In the genomic region with DNA sequence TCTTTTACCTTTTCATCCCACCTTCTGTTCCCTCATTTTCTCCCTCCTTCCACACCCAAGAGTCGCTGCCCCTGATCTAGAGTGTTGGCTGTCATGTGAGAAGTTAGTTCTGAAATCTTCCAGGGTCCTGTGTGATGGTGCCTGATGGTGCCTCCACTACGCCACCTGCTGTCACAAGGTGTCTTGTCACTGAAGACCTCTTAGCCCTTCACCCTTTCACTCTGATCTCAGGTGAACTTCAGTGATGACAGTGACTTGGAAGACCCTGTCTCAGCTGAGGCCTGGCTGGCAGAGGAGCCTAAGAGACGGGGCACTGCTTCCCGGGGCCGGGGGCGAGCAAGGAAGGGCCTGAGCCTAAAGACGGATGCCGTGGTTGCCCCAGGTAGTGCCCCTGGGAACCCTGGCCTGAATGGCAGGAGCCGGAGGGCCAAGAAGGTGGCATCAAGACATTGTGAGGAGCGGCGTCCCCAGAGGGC, we compare ENCODE assay signal across 8 cellular contexts. TPM values are rescaled to one million over a fixed set of nuclear protein-coding genes. Genes with fewer than 3 reads are reported as not detected.
DNase-seq lines count a peak whose midpoint lies in the region; ATAC-seq, FAIRE-seq and TF ChIP-seq lines count a peak whose summit lies in the region.

No MANE protein-coding gene starts in this region.

- H3K23ac ChIP-seq in H1 (ENCODE audit: insufficient read length) = no peak overlapping the region

- CTCF ChIA-PET in H1 (lab: Charles Lee; ENCODE audit: partially characterized antibody) = interaction anchor here (0.6 to 28.3 kb wide), 23 partner anchors 8 to 222 kb away, joined by 3 to 573 read pairs (median 6); partner anchors contain the start of genes ESPL1, ITGB7 and PFDN5

- no peak overlapping the region for H2BK5ac ChIP-seq in H1 (ENCODE audit: low read depth, low read length)

- 80% methylated on average over 11 of the region's 11 CpGs; no CpG with 5 or more reads in 1 of the 2 experiments for WGBS in H1 (ENCODE audit: extremely low coverage in 1 of 2, insufficient coverage in 1 of 2, insufficient read length in 1 of 2, insufficient replicate concordance in 2 of 2, low coverage in 1 of 2, low lambda C conversion rate in 2 of 2, missing lambda C conversion rate in 1 of 2), 2 experiments

- H3K4ac ChIP-seq in H1 (replicated peaks; ENCODE audit: insufficient read length, low read depth, low read length) = no peak overlapping the region

- no peak overlapping the region for H2BK20ac ChIP-seq in H1 (ENCODE audit: low read length)

- no peak overlapping the region for H2BK15ac ChIP-seq in H1 (ENCODE audit: low read length)

- TF ChIP-seq POLR2A in H1 (IDR thresholded peaks at IDR 0.05; ENCODE audit: control extremely low read depth in 1 of 2, low read depth in 2 of 2, low read length in 2 of 2) = no peak

- no peak overlapping the region for H4K8ac ChIP-seq in H1 (ENCODE audit: extremely low read depth, insufficient read depth, low read length)

- H3K36me3 Mint-ChIP-seq in mesothelial cell of epicardium = peaks cover 16% of the 10 kb centered on the region
- H3K36me3 Mint-ChIP-seq in stimulated activated effector memory CD8-positive, alpha-beta T cell treated with anti-CD3 and anti-CD28 coated beads, Interleukin-12 subunit alpha, Interleukin-12 subunit beta, amount 100 ng/mL, for 72 hours = peaks cover 85% of the 10 kb centered on the region

- H3K9me3 ChIP-seq in H1 (ENCODE audit: insufficient read depth in 2 of 2, low read depth in 1 of 2, low read length in 1 of 2) = no peaks in the 10 kb centered on the region

- peak; percentile 80 to 86 (median 85) for TF ChIP-seq CTCF in H1 (IDR thresholded peaks at IDR 0.05; ENCODE audit: control extremely low read depth in 1 of 3, insufficient read depth in 1 of 3, low read depth in 1 of 3, low read length in 3 of 3)
- peak; percentile 51 for TF ChIP-seq CTCF in mesothelial cell of epicardium (IDR thresholded peaks at IDR 0.05; ENCODE audit: unreplicated experiment)

- H2AFZ ChIP-seq in H1 (ENCODE audit: low read length) = no peak overlapping the region

- no peak overlapping the region for H2AK5ac ChIP-seq in H1 (ENCODE audit: low read depth, low read length)

- H3K23me2 ChIP-seq in H1 (ENCODE audit: low read depth, low read length) = no peaks in the 10 kb centered on the region

- DNase-seq in NCI-H524 (lab: John Stamatoyannopoulos, UW) = peak; percentile 33 to 46
- no peak for DNase-seq in NCI-H524 treated with DMSO at 0.1 percent for 48 hours (lab: John Stamatoyannopoulos, UW)
- peak; percentile 45 for DNase-seq in NCI-H2171 treated with DMSO at 0.1 percent for 48 hours (lab: John Stamatoyannopoulos, UW)
- peak; percentile 83 for DNase-seq in activated CD8-positive, alpha-beta memory T cell treated with anti-CD3 and anti-CD28 coated beads for 24 hours
- DNase-seq in H1 (ENCODE audit: low read depth in 1 of 2, low spot score in 2 of 2) = peak in 1 of 2 experiments; percentile 81
- peak in 1 of 2 experiments; percentile 53 for DNase-seq in mesothelial cell of epicardium (ENCODE audit: low spot score in 2 of 2, unreplicated experiment in 2 of 2)
- DNase-seq in stimulated activated effector memory CD8-positive, alpha-beta T cell treated with anti-CD3 and anti-CD28 coated beads, Interleukin-12 subunit alpha, Interleukin-12 subunit beta, amount 100 ng/mL, for 72 hours (ENCODE audit: low spot score in 2 of 2) = peak; percentile 38 to 79

- no peak overlapping the region for H2BK12ac ChIP-seq in H1 (ENCODE audit: low read depth, low read length)

- H3K4me3 ChIP-seq in H1 (ENCODE audit: extremely low read depth in 1 of 4, insufficient read depth in 2 of 4, low read depth in 3 of 4, low read length in 4 of 4) = no peak overlapping the region

- no peak overlapping the region for H3K4me2 ChIP-seq in H1 (ENCODE audit: insufficient read depth in 1 of 2, low read depth in 2 of 2, low read length in 2 of 2)

- H3K27ac ChIP-seq in H1 (ENCODE audit: low read depth, low read length) = no peak overlapping the region

- peaks cover 29 to 64% (median 57%) of the 10 kb centered on the region in 4 experiments for H3K36me3 ChIP-seq in H1 (ENCODE audit: control insufficient read depth in 2 of 4, insufficient read depth in 4 of 4, low read length in 3 of 4)

- no peak overlapping the region for H2BK120ac ChIP-seq in H1 (replicated peaks; ENCODE audit: low read depth, low read length)

- no peak overlapping the region for H3K14ac ChIP-seq in H1 (ENCODE audit: insufficient read length)

- peak; percentile 77 for ATAC-seq in stimulated activated effector memory CD8-positive, alpha-beta T cell treated with anti-CD3 and anti-CD28 coated beads, Interleukin-12 subunit alpha, Interleukin-12 subunit beta, amount 100 ng/mL, for 72 hours
- no peak for ATAC-seq in HG03039 (IDR thresholded peaks at IDR 0.05; ENCODE audit: unreplicated experiment)

- peak; percentile 69 for FAIRE-seq in H1 (lab: Jason Lieb, UNC)

- no peak overlapping the region for H4K91ac ChIP-seq in H1 (replicated peaks; ENCODE audit: insufficient read length, low read length)

- H3K27me3 Mint-ChIP-seq in mesothelial cell of epicardium (ENCODE audit: low read depth) = no peaks in the 10 kb centered on the region

- H3K79me2 ChIP-seq in H1 (ENCODE audit: control insufficient read depth in 1 of 2, insufficient read depth in 2 of 2, low read length in 2 of 2) = no peaks in the 10 kb centered on the region

- H3K4me1 ChIP-seq in H1 (replicated peaks in 1 of 4; ENCODE audit: control insufficient read depth in 3 of 4, insufficient read depth in 4 of 4, low read length in 3 of 4) = no peaks in the 10 kb centered on the region

- H3K18ac ChIP-seq in H1 (ENCODE audit: extremely low read depth, low read length) = no peak overlapping the region

- TF ChIP-seq EP300 in H1 (IDR thresholded peaks at IDR 0.05; ENCODE audit: borderline replicate concordance in 1 of 2, low read depth in 2 of 2, low read length in 2 of 2) = no peak

- peaks cover 5% of the 10 kb centered on the region in 2 experiments for H4K20me1 ChIP-seq in H1 (replicated peaks in 1 of 2; ENCODE audit: control insufficient read depth in 1 of 2, insufficient read depth in 2 of 2, low read length in 2 of 2)

- no peaks in the 10 kb centered on the region for H3K27me3 ChIP-seq in H1 (replicated peaks in 1 of 4; ENCODE audit: control insufficient read depth in 3 of 4, extremely low read depth in 1 of 4, insufficient read depth in 3 of 4, low read length in 3 of 4)

- POLR2A ChIA-PET in H1 (lab: Charles Lee; ENCODE audit: partially characterized antibody) = interaction anchor here (1.2 to 2.4 kb wide), 4 partner anchors 9 to 74 kb away, joined by 3 to 10 read pairs (median 6); partner anchors contain the start of gene AAAS

- H3K9me3 Mint-ChIP-seq in mesothelial cell of epicardium = no peaks in the 10 kb centered on the region
- H3K9me3 Mint-ChIP-seq in stimulated activated effector memory CD8-positive, alpha-beta T cell treated with anti-CD3 and anti-CD28 coated beads, Interleukin-12 subunit alpha, Interleukin-12 subunit beta, amount 100 ng/mL, for 72 hours = no peaks in the 10 kb centered on the region

- no peak overlapping the region for H3K9ac ChIP-seq in H1 (replicated peaks in 1 of 4; ENCODE audit: extremely low read depth in 1 of 4, low read depth in 3 of 4, low read length in 3 of 4)

- H3K79me1 ChIP-seq in H1 (ENCODE audit: low read depth, low read length) = no peaks in the 10 kb centered on the region

- no peak overlapping the region for H3K4me3 Mint-ChIP-seq in mesothelial cell of epicardium
- no peak overlapping the region for H3K4me3 Mint-ChIP-seq in stimulated activated effector memory CD8-positive, alpha-beta T cell treated with anti-CD3 and anti-CD28 coated beads, Interleukin-12 subunit alpha, Interleukin-12 subunit beta, amount 100 ng/mL, for 72 hours

- no peak overlapping the region for H3K56ac ChIP-seq in H1 (replicated peaks; ENCODE audit: insufficient read length, low read depth, low read length)

- no peak overlapping the region for H3K27ac Mint-ChIP-seq in mesothelial cell of epicardium
- H3K27ac Mint-ChIP-seq in stimulated activated effector memory CD8-positive, alpha-beta T cell treated with anti-CD3 and anti-CD28 coated beads, Interleukin-12 subunit alpha, Interleukin-12 subunit beta, amount 100 ng/mL, for 72 hours = peak overlapping the region; percentile 50

- no peak overlapping the region for H4K5ac ChIP-seq in H1 (ENCODE audit: insufficient read length, low read depth, low read length)

- no peaks in the 10 kb centered on the region for H3K4me1 Mint-ChIP-seq in mesothelial cell of epicardium
- H3K4me1 Mint-ChIP-seq in stimulated activated effector memory CD8-positive, alpha-beta T cell treated with anti-CD3 and anti-CD28 coated beads, Interleukin-12 subunit alpha, Interleukin-12 subunit beta, amount 100 ng/mL, for 72 hours = peaks cover 22% of the 10 kb centered on the region

- TF ChIP-seq RAD21 in H1 (IDR thresholded peaks at IDR 0.05 in 1 of 2, conservative IDR thresholded peaks at IDR 0.05 in 1 of 2; ENCODE audit: low read depth in 2 of 2, low read length in 2 of 2) = peak; percentile 74 to 81

RNA-seq across cellular contexts. Expression of gene PFDN5, which starts 7.6 kb away (rescaled TPM):
- total RNA-seq in H1 (2021; fragmentation: NEBNext Ultra II Directional; extraction: Animal tissue kit (Norgen Biotek cat#: 25700)) = 265 and 290 TPM in 2 replicates
- 339 and 630 TPM in 2 replicates for polyA plus RNA-seq in H1 (2011; rRNA removed)
- polyA plus RNA-seq in H1 (2011; cell fraction: cytosol; rRNA removed) = 592 TPM
- polyA plus RNA-seq in H1 (2011; cell fraction: nucleus; rRNA removed) = 261 TPM
- 512 to 579 TPM (median 537 TPM) in 4 replicates for polyA plus RNA-seq in H1 (2012, experiment 1 of 2)
- polyA plus RNA-seq in H1 (2012, experiment 2 of 2) = 520 TPM
- polyA plus RNA-seq in H1 (2013, experiment 1 of 2) = 287 TPM
- polyA plus RNA-seq in H1 (2013, experiment 2 of 2) = 287 TPM
- polyA minus RNA-seq in H1 (2011; rRNA and poly(A)+ RNA removed) = 146 and 213 TPM in 2 replicates
- 69.1 TPM for polyA minus RNA-seq in H1 (2011; cell fraction: cytosol; rRNA and poly(A)+ RNA removed)
- polyA minus RNA-seq in H1 (2011; cell fraction: nucleus; rRNA and poly(A)+ RNA removed) = 150 TPM
- 328 to 339 TPM (median 338 TPM) in 3 replicates for total RNA-seq in mesothelial cell of epicardium

RNA-seq across cellular contexts. Expression of gene MYG1, which starts 11.7 kb away (rescaled TPM):
- total RNA-seq in H1 (2021; fragmentation: NEBNext Ultra II Directional; extraction: Animal tissue kit (Norgen Biotek cat#: 25700)) = 77.1 and 83.3 TPM in 2 replicates
- 104 and 117 TPM in 2 replicates for polyA plus RNA-seq in H1 (2011; rRNA removed)
- polyA plus RNA-seq in H1 (2011; cell fraction: cytosol; rRNA removed) = 111 TPM
- polyA plus RNA-seq in H1 (2011; cell fraction: nucleus; rRNA removed) = 81.8 TPM
- polyA plus RNA-seq in H1 (2012, experiment 1 of 2) = 59.1 to 112 TPM (median 97.9 TPM) in 4 replicates
- polyA plus RNA-seq in H1 (2012, experiment 2 of 2) = 132 TPM
- polyA plus RNA-seq in H1 (2013, experiment 1 of 2) = 80.4 TPM
- polyA plus RNA-seq in H1 (2013, experiment 2 of 2) = 83.6 TPM
- polyA minus RNA-seq in H1 (2011; rRNA and poly(A)+ RNA removed) = 52.0 and 52.2 TPM in 2 replicates
- 47.0 TPM for polyA minus RNA-seq in H1 (2011; cell fraction: cytosol; rRNA and poly(A)+ RNA removed)
- 26.4 TPM for polyA minus RNA-seq in H1 (2011; cell fraction: nucleus; rRNA and poly(A)+ RNA removed)
- 50.1 to 55.9 TPM (median 53.8 TPM) in 3 replicates for total RNA-seq in mesothelial cell of epicardium

RNA-seq across cellular contexts. Expression of gene ESPL1, which starts 19.7 kb away (rescaled TPM):
- 47.0 and 52.7 TPM in 2 replicates for total RNA-seq in H1 (2021; fragmentation: NEBNext Ultra II Directional; extraction: Animal tissue kit (Norgen Biotek cat#: 25700))
- polyA plus RNA-seq in H1 (2011; rRNA removed) = 31.8 and 49.6 TPM in 2 replicates
- polyA plus RNA-seq in H1 (2011; cell fraction: cytosol; rRNA removed) = 19.1 TPM
- polyA plus RNA-seq in H1 (2011; cell fraction: nucleus; rRNA removed) = 85.9 TPM
- polyA plus RNA-seq in H1 (2012, experiment 1 of 2) = 26.9 to 39.1 TPM (median 30.7 TPM) in 4 replicates
- polyA plus RNA-seq in H1 (2012, experiment 2 of 2) = 33.7 TPM
- 21.7 TPM for polyA plus RNA-seq in H1 (2013, experiment 1 of 2)
- 15.1 TPM for polyA plus RNA-seq in H1 (2013, experiment 2 of 2)
- 66.7 and 78.4 TPM in 2 replicates for polyA minus RNA-seq in H1 (2011; rRNA and poly(A)+ RNA removed)
- polyA minus RNA-seq in H1 (2011; cell fraction: cytosol; rRNA and poly(A)+ RNA removed) = 20.3 TPM
- 39.1 TPM for polyA minus RNA-seq in H1 (2011; cell fraction: nucleus; rRNA and poly(A)+ RNA removed)
- total RNA-seq in mesothelial cell of epicardium = 15.7 to 20.8 TPM (median 15.9 TPM) in 3 replicates

RNA-seq across cellular contexts. Expression of gene AAAS, which starts 33.6 kb away (rescaled TPM):
- total RNA-seq in H1 (2021; fragmentation: NEBNext Ultra II Directional; extraction: Animal tissue kit (Norgen Biotek cat#: 25700)) = 66.1 and 68.2 TPM in 2 replicates
- 97.6 and 126 TPM in 2 replicates for polyA plus RNA-seq in H1 (2011; rRNA removed)
- polyA plus RNA-seq in H1 (2011; cell fraction: cytosol; rRNA removed) = 90.7 TPM
- 257 TPM for polyA plus RNA-seq in H1 (2011; cell fraction: nucleus; rRNA removed)
- 73.7 to 86.9 TPM (median 80.7 TPM) in 4 replicates for polyA plus RNA-seq in H1 (2012, experiment 1 of 2)
- polyA plus RNA-seq in H1 (2012, experiment 2 of 2) = 105 TPM
- polyA plus RNA-seq in H1 (2013, experiment 1 of 2) = 49.6 TPM
- 48.5 TPM for polyA plus RNA-seq in H1 (2013, experiment 2 of 2)
- polyA minus RNA-seq in H1 (2011; rRNA and poly(A)+ RNA removed) = 89.5 and 96.8 TPM in 2 replicates
- polyA minus RNA-seq in H1 (2011; cell fraction: cytosol; rRNA and poly(A)+ RNA removed) = 52.4 TPM
- polyA minus RNA-seq in H1 (2011; cell fraction: nucleus; rRNA and poly(A)+ RNA removed) = 69.1 TPM
- total RNA-seq in mesothelial cell of epicardium = 77.2 to 85.4 TPM (median 84.8 TPM) in 3 replicates

RNA-seq across cellular contexts. Expression of gene SP7, which starts 48.4 kb away (rescaled TPM):
- 0.13 TPM in 1 of 2 replicates, not detected in the other for total RNA-seq in H1 (2021; fragmentation: NEBNext Ultra II Directional; extraction: Animal tissue kit (Norgen Biotek cat#: 25700))
- polyA plus RNA-seq in H1 (2011; rRNA removed) = 0.12 and 0.27 TPM in 2 replicates
- polyA plus RNA-seq in H1 (2011; cell fraction: cytosol; rRNA removed) = 0.09 TPM
- polyA plus RNA-seq in H1 (2011; cell fraction: nucleus; rRNA removed) = 0.26 TPM
- 0.09 to 0.19 TPM in 2 of 4 replicates, not detected in the others for polyA plus RNA-seq in H1 (2012, experiment 1 of 2)
- 0.05 TPM for polyA plus RNA-seq in H1 (2012, experiment 2 of 2)
- 0.06 TPM for polyA plus RNA-seq in H1 (2013, experiment 1 of 2)
- polyA plus RNA-seq in H1 (2013, experiment 2 of 2) = 0.07 TPM
- 0.07 TPM in 1 of 2 replicates, not detected in the other for polyA minus RNA-seq in H1 (2011; rRNA and poly(A)+ RNA removed)
- not detected for polyA minus RNA-seq in H1 (2011; cell fraction: cytosol; rRNA and poly(A)+ RNA removed)
- not detected for polyA minus RNA-seq in H1 (2011; cell fraction: nucleus; rRNA and poly(A)+ RNA removed)
- 0.27 to 0.62 TPM (median 0.47 TPM) in 3 replicates for total RNA-seq in mesothelial cell of epicardium
